16 cellular contexts compared by ENCODE assay signal in genomic region chr6:36039113-36039512, GRCh38. TPM values are rescaled to one million over a fixed set of nuclear protein-coding genes. Genes with fewer than 3 reads are reported as not detected.
DNase-seq lines count a peak whose midpoint lies in the region; ATAC-seq, FAIRE-seq and TF ChIP-seq lines count a peak whose summit lies in the region.
"Had no signal": no experiment of that assay in that cellular context is flagged by ENCODE, and none has a peak within 500 bp of the region (broad histone marks: within the 10 kb centered on the region; RNA-seq: fewer than 3 reads in every experiment).

No MANE protein-coding gene starts in this region.

- H3K27me3 ChIP-seq in hepatocyte = no peaks in the 10 kb centered on the region

- H3K9me3 ChIP-seq in SK-N-MC (ENCODE audit: low read depth, low read length) (no peaks in the 10 kb centered on the region), hepatocyte (ENCODE audit: low read depth) (no peaks in the 10 kb centered on the region)

- TF ChIP-seq CTCF in hepatocyte (IDR thresholded peaks at IDR 0.05; ENCODE audit: poor library complexity) = no peak

- no peaks in the 10 kb centered on the region for H3K9me2 ChIP-seq in hepatocyte (replicated peaks; ENCODE audit: insufficient read depth)

- H4K20me1 ChIP-seq in hepatocyte (ENCODE audit: insufficient read depth, poor library complexity, severe bottlenecking) = peaks cover 98% of the 10 kb centered on the region

- no peak for TF ChIP-seq POLR2A in H54 (IDR thresholded peaks at IDR 0.05; ENCODE audit: low read depth, low read length)

- H3K4me2 ChIP-seq in hepatocyte = peak overlapping the region; percentile 12

- H2AFZ ChIP-seq in hepatocyte = no peak overlapping the region

- peak overlapping the region; percentile 19 for H3K9ac ChIP-seq in SK-N-MC (ENCODE audit: insufficient read length)

- H3K4me3 ChIP-seq in SK-N-MC (no peak overlapping the region), hepatocyte (no peak overlapping the region)

- H3K79me2 ChIP-seq in hepatocyte = peaks cover 100% of the 10 kb centered on the region

- no peak for DNase-seq in H54 (ENCODE audit: insufficient read length, low spot score)
- no peak for DNase-seq in SK-N-MC (ENCODE audit: low read depth, low spot score)
- no peak for DNase-seq in hepatocyte (ENCODE audit: low spot score)
- DNase-seq in renal cortical epithelial cell (ENCODE audit: low read depth) = peak; percentile 32
- no peak for DNase-seq in NCI-H2171 treated with DMSO at 0.1 percent for 48 hours (lab: John Stamatoyannopoulos, UW)
- DNase-seq: activated CD8-positive, alpha-beta memory T cell treated with anti-CD3 and anti-CD28 coated beads, Interleukin-2, amount 50 U/mL, for 48 hours; activated naive CD4-positive, alpha-beta T cell treated with anti-CD3 and anti-CD28 coated beads for 36 hours; DMS79 treated with DMSO at 0.1 percent for 48 hours; kidney glomerular epithelial cell; SHP77 treated with DMSO at 0.1 percent for 48 hours; small intestine; trophoblast cell had no signal

- FAIRE-seq in H54 (lab: Jason Lieb, UNC) = peak; percentile 38
- FAIRE-seq: small intestine had no signal

- peaks cover 20% of the 10 kb centered on the region for H3K4me1 ChIP-seq in hepatocyte (ENCODE audit: insufficient read depth)

- H3K36me3 ChIP-seq in SK-N-MC (ENCODE audit: insufficient read depth, low read length) (no peaks in the 10 kb centered on the region), hepatocyte (replicated peaks; ENCODE audit: insufficient read depth, low read depth) (no peaks in the 10 kb centered on the region)

- H3K27ac ChIP-seq in SK-N-MC (no peak overlapping the region), hepatocyte (peak overlapping the region; percentile 37)

- ATAC-seq in GM18858 (IDR thresholded peaks at IDR 0.05; ENCODE audit: unreplicated experiment) = no peak
- no peak for ATAC-seq in HG03097 (IDR thresholded peaks at IDR 0.05; ENCODE audit: low FRiP score, unreplicated experiment)

RNA-seq across cellular contexts. Expression of gene MAPK14, which starts 11.5 kb away (rescaled TPM):
- total RNA-seq in hepatocyte (86.5 and 101 TPM in 2 replicates), renal cortical epithelial cell (52.8 and 86.7 TPM in 2 replicates)
- polyA plus RNA-seq in hepatocyte = 41.2 and 46.8 TPM in 2 replicates

RNA-seq across cellular contexts. Expression of gene SLC26A8, which starts 14.7 kb away (rescaled TPM):
- total RNA-seq in hepatocyte (0.48 TPM in 1 of 2 replicates, not detected in the other), renal cortical epithelial cell (0.05 TPM in 1 of 2 replicates, not detected in the other)
- 0.18 TPM in 1 of 2 replicates, not detected in the other for polyA plus RNA-seq in hepatocyte
- total RNA-seq: activated naive CD4-positive, alpha-beta T cell treated with anti-CD3 and anti-CD28 coated beads for 36 hours; fibroblast of lung had no signal
- polyA plus RNA-seq: BJ, fibroblast of lung had no signal
